ENCODE assay signal across 11 cellular contexts in genomic region chr5:10566556-10567068, GRCh38. TPM values are rescaled to one million over a fixed set of nuclear protein-coding genes. Genes with fewer than 3 reads are reported as not detected.
DNase-seq lines count a peak whose midpoint lies in the region; ATAC-seq and TF ChIP-seq lines count a peak whose summit lies in the region.
"Had no signal": no experiment of that assay in that cellular context is flagged by ENCODE, and none has a peak within 500 bp of the region (broad histone marks: within the 10 kb centered on the region; RNA-seq: fewer than 3 reads in every experiment).

No MANE protein-coding gene starts in this region.

- peak overlapping the region; percentile 26 for H3K4me3 Mint-ChIP-seq in activated T-cell treated with anti-CD3 and anti-CD28 coated beads, Interleukin-2, amount 50 U/mL, for 4 hours
- peak overlapping the region; percentile 62 for H3K4me3 Mint-ChIP-seq in T-helper 17 cell
- H3K4me3 Mint-ChIP-seq in CD8-positive, alpha-beta T cell: no peak overlapping the region

- no peak for TF ChIP-seq POLR2A in tibial nerve (IDR thresholded peaks at IDR 0.05)

- peaks cover 6% of the 10 kb centered on the region for H3K27me3 Mint-ChIP-seq in activated T-cell treated with anti-CD3 and anti-CD28 coated beads, Interleukin-2, amount 50 U/mL, for 4 hours (ENCODE audit: low read depth)
- no peaks in the 10 kb centered on the region for H3K27me3 Mint-ChIP-seq in T-helper 17 cell
- H3K27me3 Mint-ChIP-seq in CD8-positive, alpha-beta T cell (ENCODE audit: low read depth): peaks cover 7% of the 10 kb centered on the region

- no peak for TF ChIP-seq EP300 in tibial nerve (IDR thresholded peaks at IDR 0.05)

- H3K27ac ChIP-seq in tibial nerve: peak overlapping the region; percentile 51 to 93 (median 87)
- H3K27ac ChIP-seq in CD8-positive, alpha-beta T cell (ENCODE audit: low read depth, low read length): no peak overlapping the region

- TF ChIP-seq CTCF in tibial nerve (IDR thresholded peaks at IDR 0.05): no peak
- TF ChIP-seq CTCF in CD8-positive, alpha-beta T cell (IDR thresholded peaks at IDR 0.05): no peak

- peak overlapping the region; percentile 77 for H3K27ac Mint-ChIP-seq in T-helper 17 cell
- no peak overlapping the region for H3K27ac Mint-ChIP-seq in CD8-positive, alpha-beta T cell

- peaks cover 61% of the 10 kb centered on the region for H3K27me3 ChIP-seq in iPS-15b (ENCODE audit: control insufficient read depth, insufficient read depth, low read length)
- H3K27me3 ChIP-seq in tibial nerve: peaks cover 0 to 4% of the 10 kb centered on the region in 2 donors
- no peaks in the 10 kb centered on the region for H3K27me3 ChIP-seq in CD8-positive, alpha-beta T cell (ENCODE audit: insufficient read depth, low read length)

- CTCF ChIA-PET in CD8-positive, alpha-beta T cell (lab: Charles Lee): interaction anchor here (0.6 to 2.2 kb wide), 2 partner anchors 61 to 214 kb away, joined by 3 to 8 read pairs; no protein-coding TSS in a partner anchor

- H3K36me3 ChIP-seq in iPS-15b (ENCODE audit: control insufficient read depth, insufficient read depth, low read length) (no peaks in the 10 kb centered on the region), tibial nerve (no peaks in the 10 kb centered on the region)
- no peaks in the 10 kb centered on the region for H3K36me3 ChIP-seq in CD8-positive, alpha-beta T cell (ENCODE audit: insufficient read depth, low read length)

- DNase-seq in activated T-cell treated with anti-CD3 and anti-CD28 coated beads, Interleukin-2, amount 50 U/mL, for 4 hours: no peak
- DNase-seq in activated T-cell treated with anti-CD3 and anti-CD28 coated beads for 4 hours: no peak
- no peak for DNase-seq in T-helper 17 cell
- DNase-seq in tibial nerve (ENCODE audit: low spot score in 2 of 2): no peak
- DNase-seq in CD8-positive, alpha-beta T cell: no peak
- no peak for DNase-seq in GM19240 (ENCODE audit: insufficient read length, low spot score)
- DNase-seq: hypothalamus; naive thymus-derived CD4-positive, alpha-beta T cell; NCI-H2029 treated with DMSO at 0.1 percent for 48 hours had no signal

- H3K9me3 ChIP-seq in T-helper 17 cell (ENCODE audit: control insufficient read depth, low read length, poor library complexity, severe bottlenecking) (no peaks in the 10 kb centered on the region), iPS-15b (ENCODE audit: control insufficient read depth, insufficient read depth, low read length) (no peaks in the 10 kb centered on the region), tibial nerve (no peaks in the 10 kb centered on the region)
- H3K9me3 ChIP-seq in CD8-positive, alpha-beta T cell (ENCODE audit: low read length): no peaks in the 10 kb centered on the region

- H3K4me1 Mint-ChIP-seq in activated T-cell treated with anti-CD3 and anti-CD28 coated beads, Interleukin-2, amount 50 U/mL, for 4 hours (ENCODE audit: low read depth): peaks cover 15% of the 10 kb centered on the region
- H3K4me1 Mint-ChIP-seq in T-helper 17 cell: peaks cover 15% of the 10 kb centered on the region
- peaks cover 14% of the 10 kb centered on the region for H3K4me1 Mint-ChIP-seq in CD8-positive, alpha-beta T cell (ENCODE audit: low read depth)

- H3K4me1 ChIP-seq in iPS-15b (ENCODE audit: control insufficient read depth, insufficient read depth, low read length) (peaks cover 2% of the 10 kb centered on the region), tibial nerve (peaks cover 0 to 78% (median 19%) of the 10 kb centered on the region in 4 donors)
- H3K4me1 ChIP-seq in CD8-positive, alpha-beta T cell (ENCODE audit: insufficient read depth, low read length): peaks cover 16% of the 10 kb centered on the region

- H3K4me3 ChIP-seq in iPS-15b (ENCODE audit: low read depth, low read length): peak overlapping the region; percentile 84
- H3K4me3 ChIP-seq in tibial nerve: peak overlapping the region; percentile 57 to 88 (median 70)
- no peak overlapping the region for H3K4me3 ChIP-seq in CD8-positive, alpha-beta T cell (ENCODE audit: low read depth, low read length)

- no peaks in the 10 kb centered on the region for H3K36me3 Mint-ChIP-seq in activated T-cell treated with anti-CD3 and anti-CD28 coated beads, Interleukin-2, amount 50 U/mL, for 4 hours (ENCODE audit: insufficient read depth)
- H3K36me3 Mint-ChIP-seq in T-helper 17 cell (ENCODE audit: low read depth): no peaks in the 10 kb centered on the region
- peaks cover 3% of the 10 kb centered on the region for H3K36me3 Mint-ChIP-seq in CD8-positive, alpha-beta T cell
- H3K36me3 Mint-ChIP-seq: naive thymus-derived CD4-positive, alpha-beta T cell had no signal

- POLR2A ChIA-PET in CD8-positive, alpha-beta T cell (lab: Charles Lee): no interaction called here

- no peaks in the 10 kb centered on the region for H3K9me3 Mint-ChIP-seq in activated T-cell treated with anti-CD3 and anti-CD28 coated beads, Interleukin-2, amount 50 U/mL, for 4 hours
- H3K9me3 Mint-ChIP-seq in CD8-positive, alpha-beta T cell: no peaks in the 10 kb centered on the region
- H3K9me3 Mint-ChIP-seq: naive thymus-derived CD4-positive, alpha-beta T cell had no signal

- WGBS in tibial nerve, 2 donors: 39 to 46% methylated on average over 8 of the region's 8 CpGs

- no peak overlapping the region for H3K9ac ChIP-seq in iPS-15b (ENCODE audit: low read depth, low read length)

- ATAC-seq in activated T-cell treated with anti-CD3 and anti-CD28 coated beads, Interleukin-2, amount 50 U/mL, for 4 hours: no peak
- no peak for ATAC-seq in T-helper 17 cell
- no peak for ATAC-seq in GM18870 (IDR thresholded peaks at IDR 0.05; ENCODE audit: unreplicated experiment)
- ATAC-seq in CD8-positive, alpha-beta T cell: no peak
- ATAC-seq: naive thymus-derived CD4-positive, alpha-beta T cell had no signal

- intact Hi-C loops in CD8-positive, alpha-beta T cell (cut with DNase I, micrococcal nuclease): loop anchor here (5.0 to 10.0 kb wide), 2 partner anchors 312 to 314 kb away; partner anchors contain the start of gene CCT5 (in 2 of the 2)

RNA-seq across cellular contexts. Expression of gene ANKRD33B, which starts 2.7 kb away (rescaled TPM):
- total RNA-seq in activated T-cell treated with anti-CD3 and anti-CD28 coated beads, Interleukin-2, amount 50 U/mL, for 4 hours: 10 to 100 TPM in 1 of 3 donors, 1 to 10 TPM in 2; 7.7 to 20.2 (median 9.7) TPM
- 10 to 100 TPM in 1 of 2 donors, 1 to 10 TPM in 1; 5.3 to 13.9 TPM for total RNA-seq in T-helper 17 cell
- total RNA-seq in tibial nerve: 10 to 100 TPM; 21.3 to 34.9 (median 30.5) TPM
- total RNA-seq in CD8-positive, alpha-beta T cell: 1 to 10 TPM; 1.3 to 1.4 TPM
